Comparison of ENCODE assay signal across 10 cellular contexts in the genomic region with DNA sequence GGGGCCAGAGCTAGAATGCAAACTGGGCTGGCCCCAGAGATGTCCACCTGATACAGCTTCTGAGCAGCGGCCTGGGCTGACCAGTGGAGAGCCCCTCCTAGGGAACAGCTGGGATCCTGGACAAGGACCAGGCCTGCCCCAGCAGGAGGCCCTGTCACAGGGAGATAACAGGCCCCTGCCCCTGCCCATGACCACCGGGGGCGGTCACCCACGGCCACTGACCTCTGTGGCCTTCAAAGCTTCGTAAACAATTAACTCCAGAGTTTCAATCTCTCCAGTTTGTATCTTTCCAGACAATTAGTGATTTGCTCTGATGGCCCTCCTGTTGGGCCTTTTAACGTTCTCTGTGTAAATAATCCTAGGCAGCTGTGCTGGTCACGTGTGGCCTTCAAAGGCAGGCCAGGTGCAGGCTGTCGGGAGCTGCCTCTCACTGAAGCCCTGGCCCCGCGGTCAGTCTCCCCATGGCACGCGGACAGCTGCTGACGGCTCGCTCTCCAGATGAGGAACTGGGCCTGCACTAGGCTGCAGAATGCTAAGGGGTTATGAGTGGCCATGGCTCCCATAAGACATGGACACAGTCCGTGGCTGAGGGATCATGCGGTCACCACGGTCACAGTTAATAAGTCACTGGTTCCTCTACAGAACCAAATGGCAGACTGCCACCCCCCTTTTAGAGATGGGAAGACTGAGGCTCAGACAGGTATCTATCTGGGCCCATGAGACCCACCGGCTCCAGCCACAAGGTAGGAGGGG. TPM values are rescaled to one million over a fixed set of nuclear protein-coding genes. Genes with fewer than 3 reads are reported as not detected.
DNase-seq lines count a peak whose midpoint lies in the region; ATAC-seq and TF ChIP-seq lines count a peak whose summit lies in the region.
"Had no signal": no experiment of that assay in that cellular context is flagged by ENCODE, and none has a peak within 500 bp of the region (broad histone marks: within the 10 kb centered on the region; RNA-seq: fewer than 3 reads in every experiment).

No MANE protein-coding gene starts in this region.

- no peaks in the 10 kb centered on the region for H3K36me3 ChIP-seq in muscle layer of colon (ENCODE audit: insufficient read depth, low read length)

- H3K4me3 Mint-ChIP-seq in chondrocyte (ENCODE audit: unreplicated experiment) (no peak overlapping the region), progenitor cell of endocrine pancreas (ENCODE audit: low read depth) (no peak overlapping the region)
- H3K4me3 Mint-ChIP-seq: activated naive CD8-positive, alpha-beta T cell treated with anti-CD3 and anti-CD28 coated beads, Interleukin-2, amount 10 ng/mL, durations not matched to agents 7 days and 5 days; CD8-positive, alpha-beta T cell had no signal

- H3K9me3 ChIP-seq in muscle layer of colon (ENCODE audit: low read length): no peaks in the 10 kb centered on the region

- TF ChIP-seq CTCF in chondrocyte (IDR thresholded peaks at IDR 0.05) (no peak), progenitor cell of endocrine pancreas (IDR thresholded peaks at IDR 0.05; ENCODE audit: unreplicated experiment) (no peak)

- peaks cover 2% of the 10 kb centered on the region for H3K36me3 Mint-ChIP-seq in chondrocyte (ENCODE audit: low read depth)
- peaks cover 2% of the 10 kb centered on the region for H3K36me3 Mint-ChIP-seq in progenitor cell of endocrine pancreas (ENCODE audit: insufficient read depth)
- H3K36me3 Mint-ChIP-seq: activated naive CD8-positive, alpha-beta T cell treated with anti-CD3 and anti-CD28 coated beads, Interleukin-2, amount 10 ng/mL, durations not matched to agents 7 days and 5 days had no signal

- H3K4me1 Mint-ChIP-seq in chondrocyte (ENCODE audit: low read depth) (peaks cover 57% of the 10 kb centered on the region), progenitor cell of endocrine pancreas (ENCODE audit: low read depth) (peaks cover 43% of the 10 kb centered on the region)

- H3K9ac ChIP-seq in muscle layer of colon (ENCODE audit: low read length): no peak overlapping the region

- H3K27ac ChIP-seq in muscle layer of colon (ENCODE audit: low read depth, low read length): peak overlapping the region; percentile 54

- H3K9me3 Mint-ChIP-seq in chondrocyte (ENCODE audit: low read depth) (no peaks in the 10 kb centered on the region), progenitor cell of endocrine pancreas (ENCODE audit: low read depth) (no peaks in the 10 kb centered on the region)
- H3K9me3 Mint-ChIP-seq: activated naive CD8-positive, alpha-beta T cell treated with anti-CD3 and anti-CD28 coated beads, Interleukin-2, amount 10 ng/mL, durations not matched to agents 7 days and 5 days; CD8-positive, alpha-beta T cell had no signal

- no peaks in the 10 kb centered on the region for H3K27me3 ChIP-seq in muscle layer of colon (ENCODE audit: control insufficient read depth in 1 of 2, insufficient read depth in 2 of 2, low read length in 2 of 2)

- H3K27ac Mint-ChIP-seq in chondrocyte (ENCODE audit: unreplicated experiment) (no peak overlapping the region), progenitor cell of endocrine pancreas (no peak overlapping the region)
- H3K27ac Mint-ChIP-seq: activated naive CD8-positive, alpha-beta T cell treated with anti-CD3 and anti-CD28 coated beads, Interleukin-2, amount 10 ng/mL, durations not matched to agents 7 days and 5 days; CD8-positive, alpha-beta T cell had no signal

- peaks cover 83% of the 10 kb centered on the region for H3K4me1 ChIP-seq in muscle layer of colon (ENCODE audit: insufficient read depth, low read length)

- no peak overlapping the region for H3K4me3 ChIP-seq in muscle layer of colon (ENCODE audit: low read depth in 1 of 2, low read length in 2 of 2)

- peak; percentile 82 for DNase-seq in Ammon's horn (ENCODE audit: low spot score)
- peak; percentile 82 to 94 for DNase-seq in NCI-H2081 (lab: John Stamatoyannopoulos, UW)
- peak; percentile 81 for DNase-seq in chondrocyte (ENCODE audit: low spot score)
- DNase-seq in effector CD4-positive, alpha-beta T cell: no peak
- DNase-seq in progenitor cell of endocrine pancreas (ENCODE audit: low spot score, unreplicated experiment): no peak
- no peak for DNase-seq in stimulated activated naive CD8-positive, alpha-beta T cell treated with anti-CD3 and anti-CD28 coated beads, Interleukin-15, Interleukin-2, amounts not matched to agents 100 U/mL and 50 U/mL, for 24 hours
- DNase-seq: activated naive CD8-positive, alpha-beta T cell treated with anti-CD3 and anti-CD28 coated beads, Interleukin-2, amount 10 ng/mL, durations not matched to agents 7 days and 5 days had no signal

- no peak for ATAC-seq in stimulated activated naive CD8-positive, alpha-beta T cell treated with anti-CD3 and anti-CD28 coated beads, Interleukin-15, Interleukin-2, amounts not matched to agents 100 U/mL and 50 U/mL, for 24 hours
- no peak for ATAC-seq in HG02884 (IDR thresholded peaks at IDR 0.05; ENCODE audit: unreplicated experiment)
- ATAC-seq: CD8-positive, alpha-beta T cell had no signal

- H3K27me3 Mint-ChIP-seq in chondrocyte (ENCODE audit: low read depth): no peaks in the 10 kb centered on the region
- no peaks in the 10 kb centered on the region for H3K27me3 Mint-ChIP-seq in progenitor cell of endocrine pancreas
- H3K27me3 Mint-ChIP-seq: activated naive CD8-positive, alpha-beta T cell treated with anti-CD3 and anti-CD28 coated beads, Interleukin-2, amount 10 ng/mL, durations not matched to agents 7 days and 5 days had no signal

RNA-seq across cellular contexts. Expression of a gene that starts 9.2 kb away (rescaled TPM):
- 30.0 to 39.2 TPM (median 33.1 TPM) in 3 replicates for total RNA-seq in chondrocyte
- 74.5 and 81.2 TPM in 2 replicates for total RNA-seq in progenitor cell of endocrine pancreas

Comparison
In these comparisons a context has a peak if more than half of its experiments do, and no peak if none do; other contexts are left out.
1. DNase-seq: peak in Ammon's horn (single experiment), NCI-H2081 (2 of 2) and chondrocyte (single experiment); none in effector CD4-positive, alpha-beta T cell (single experiment), progenitor cell of endocrine pancreas (single experiment) and stimulated activated naive CD8-positive, alpha-beta T cell treated with anti-CD3 and anti-CD28 coated beads, Interleukin-15, Interleukin-2, amounts not matched to agents 100 U/mL and 50 U/mL, for 24 hours (single experiment).